15 cellular contexts compared by ENCODE assay signal in the genomic region with DNA sequence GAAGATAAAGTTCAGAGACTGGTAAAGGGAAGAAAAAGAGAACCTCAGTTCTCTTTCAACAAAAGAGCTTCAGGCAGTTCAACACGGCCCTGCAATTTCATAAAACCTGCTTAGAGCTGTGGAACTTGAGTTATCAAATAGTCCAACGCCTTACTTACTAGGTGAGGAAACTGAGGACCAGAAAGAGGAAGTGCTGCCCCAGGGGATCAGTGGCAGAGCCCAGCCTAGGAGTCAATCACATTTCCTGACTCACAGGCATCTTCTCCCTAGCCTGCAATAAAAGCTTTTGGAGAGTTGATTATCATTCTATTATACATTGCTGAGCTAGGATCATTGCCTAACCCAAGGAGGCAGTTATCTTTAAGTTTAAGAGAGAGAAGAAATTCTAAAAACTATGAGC.
DNase-seq lines count a peak whose midpoint lies in the region; ATAC-seq, FAIRE-seq and TF ChIP-seq lines count a peak whose summit lies in the region.
"Had no signal": no experiment of that assay in that cellular context is flagged by ENCODE, and none has a peak within 500 bp of the region (broad histone marks: within the 10 kb centered on the region; RNA-seq: fewer than 3 reads in every experiment).

No MANE protein-coding gene starts in this region.

- no peak for FAIRE-seq in K562 (lab: Jason Lieb, UNC)
- FAIRE-seq: G401.6, H1 had no signal

- H3K27me3 ChIP-seq in OCI-LY3 (ENCODE audit: low read depth, low read length) (peaks cover 17% of the 10 kb centered on the region), K562 (ENCODE audit: control insufficient read depth in 2 of 2, insufficient read depth in 2 of 2, low read length in 2 of 2) (peaks cover 0 to 3% of the 10 kb centered on the region in 2 experiments; a peak in 1 of 5 replicates)

- H3K4me2 ChIP-seq in OCI-LY3 (ENCODE audit: low read length), result peak overlapping the region; percentile 27
- no peak overlapping the region for H3K4me2 ChIP-seq in K562 (ENCODE audit: insufficient read depth, low read length)

- no peak for DNase-seq in activated T-cell treated with anti-CD3 and anti-CD28 coated beads, Interleukin-2, amount 50 U/mL, for 72 hours
- DNase-seq in activated T-cell treated with anti-CD3 and anti-CD28 coated beads for 4 hours (no peak), K562 (ENCODE audit: extremely low read depth in 1 of 4, low spot score in 3 of 4) (no peak), SW480 (ENCODE audit: low spot score) (no peak), HEK293T (ENCODE audit: extremely low spot score) (no peak)
- no peak for DNase-seq in stimulated activated effector memory CD8-positive, alpha-beta T cell treated with anti-CD3 and anti-CD28 coated beads, Interleukin-12 subunit alpha, Interleukin-12 subunit beta, amount 100 ng/mL, for 72 hours (ENCODE audit: low spot score in 2 of 2)
- DNase-seq: Caco-2; CD4-positive, alpha-beta T cell; H9 had no signal

- H3K4me3 Mint-ChIP-seq in activated T-cell treated with anti-CD3 and anti-CD28 coated beads, Interleukin-2, amount 50 U/mL, for 72 hours, result no peak overlapping the region
- H3K4me3 Mint-ChIP-seq in stimulated activated effector memory CD8-positive, alpha-beta T cell treated with anti-CD3 and anti-CD28 coated beads, Interleukin-12 subunit alpha, Interleukin-12 subunit beta, amount 100 ng/mL, for 72 hours, result no peak overlapping the region
- H3K4me3 Mint-ChIP-seq: B cell; CD4-positive, alpha-beta T cell; H9 had no signal

- no peaks in the 10 kb centered on the region for H3K9me3 ChIP-seq in OCI-LY3 (ENCODE audit: insufficient read depth, low read length)
- H3K9me3 ChIP-seq in K562 (replicated peaks; ENCODE audit: control insufficient read depth, insufficient read depth, low read depth, low read length), result no peaks in the 10 kb centered on the region
- H3K9me3 ChIP-seq: Caco-2 had no signal

- TF ChIP-seq POLR2A in K562 (conservative IDR thresholded peaks at IDR 0.05), result no peak

- BruUV-seq in K562 (replicated peaks; lab: Mats Ljungman, UMichigan), result no TSS peak

- H3K79me2 ChIP-seq in OCI-LY3 (ENCODE audit: low read length) (no peaks in the 10 kb centered on the region), K562 (ENCODE audit: control insufficient read depth, insufficient read depth, low read length) (no peaks in the 10 kb centered on the region)

- no peaks in the 10 kb centered on the region for H3K4me1 Mint-ChIP-seq in activated T-cell treated with anti-CD3 and anti-CD28 coated beads, Interleukin-2, amount 50 U/mL, for 72 hours (ENCODE audit: low read depth)
- H3K4me1 Mint-ChIP-seq in stimulated activated effector memory CD8-positive, alpha-beta T cell treated with anti-CD3 and anti-CD28 coated beads, Interleukin-12 subunit alpha, Interleukin-12 subunit beta, amount 100 ng/mL, for 72 hours, result no peaks in the 10 kb centered on the region

- H3K4me3 ChIP-seq in OCI-LY3 (ENCODE audit: low read length) (no peak overlapping the region), K562 (no peak overlapping the region)

- H3K9ac ChIP-seq in OCI-LY3 (ENCODE audit: low read length) (no peak overlapping the region), K562 (ENCODE audit: insufficient read depth in 1 of 2, low read depth in 2 of 2, low read length in 2 of 2) (no peak overlapping the region)

- no peaks in the 10 kb centered on the region for H3K36me3 Mint-ChIP-seq in activated T-cell treated with anti-CD3 and anti-CD28 coated beads, Interleukin-2, amount 50 U/mL, for 72 hours (ENCODE audit: insufficient read depth in 2 of 2)
- no peaks in the 10 kb centered on the region for H3K36me3 Mint-ChIP-seq in stimulated activated effector memory CD8-positive, alpha-beta T cell treated with anti-CD3 and anti-CD28 coated beads, Interleukin-12 subunit alpha, Interleukin-12 subunit beta, amount 100 ng/mL, for 72 hours

- CTCF ChIA-PET in K562 (lab: Yijun Ruan, JAX; ENCODE audit: low intra/inter-chr PET ratio) (no interaction called here), HEK293T (lab: Yijun Ruan, JAX) (no interaction called here)

- H2AFZ ChIP-seq in OCI-LY3 (ENCODE audit: low read depth, low read length), result no peak overlapping the region
- no peak overlapping the region for H2AFZ ChIP-seq in K562 (ENCODE audit: low read depth, low read length)

- no peaks in the 10 kb centered on the region for H3K9me3 Mint-ChIP-seq in activated T-cell treated with anti-CD3 and anti-CD28 coated beads, Interleukin-2, amount 50 U/mL, for 72 hours
- no peaks in the 10 kb centered on the region for H3K9me3 Mint-ChIP-seq in stimulated activated effector memory CD8-positive, alpha-beta T cell treated with anti-CD3 and anti-CD28 coated beads, Interleukin-12 subunit alpha, Interleukin-12 subunit beta, amount 100 ng/mL, for 72 hours
- H3K9me3 Mint-ChIP-seq: CD4-positive, alpha-beta T cell; H9 had no signal

- H3K4me1 ChIP-seq in OCI-LY3 (ENCODE audit: low read length), result peaks cover 45% of the 10 kb centered on the region
- H3K4me1 ChIP-seq in K562 (replicated peaks in 1 of 2; ENCODE audit: control insufficient read depth in 2 of 2, insufficient read depth in 2 of 2, low read length in 2 of 2), result peaks cover 0 to 3% of the 10 kb centered on the region in 2 experiments; a peak in 2 of 5 replicates
- H3K4me1 ChIP-seq: Caco-2 had no signal

- no peaks in the 10 kb centered on the region for H3K9me1 ChIP-seq in K562 (ENCODE audit: control insufficient read depth, insufficient read depth, low read length)

- no peaks in the 10 kb centered on the region for H3K27me3 Mint-ChIP-seq in activated T-cell treated with anti-CD3 and anti-CD28 coated beads, Interleukin-2, amount 50 U/mL, for 72 hours (ENCODE audit: low read depth)

- intact Hi-C loops in K562 (cut with micrococcal nuclease), result no loop called here

- TF ChIP-seq CTCF in OCI-LY3 (IDR thresholded peaks at IDR 0.05; ENCODE audit: low read depth, low read length) (no peak), K562 (IDR thresholded peaks at IDR 0.05 in 2 of 3, conservative IDR thresholded peaks at IDR 0.05 in 1 of 3; ENCODE audit: insufficient read depth in 2 of 3, low read depth in 1 of 3, low read length in 3 of 3) (no peak)

- H3K36me3 ChIP-seq in OCI-LY3 (replicated peaks; ENCODE audit: low read depth, low read length) (no peaks in the 10 kb centered on the region), K562 (ENCODE audit: control insufficient read depth, insufficient read depth, low read length) (no peaks in the 10 kb centered on the region)

- no peak for ATAC-seq in activated T-cell treated with anti-CD3 and anti-CD28 coated beads, Interleukin-2, amount 50 U/mL, for 72 hours (replicated peaks in 1 of 2)
- ATAC-seq in K562 (no peak), GM21619 (IDR thresholded peaks at IDR 0.05; ENCODE audit: unreplicated experiment) (no peak)
- ATAC-seq in stimulated activated effector memory CD8-positive, alpha-beta T cell treated with anti-CD3 and anti-CD28 coated beads, Interleukin-12 subunit alpha, Interleukin-12 subunit beta, amount 100 ng/mL, for 72 hours, result no peak

- H4K20me1 ChIP-seq in OCI-LY3 (ENCODE audit: insufficient read depth, low read length) (no peaks in the 10 kb centered on the region), K562 (replicated peaks; ENCODE audit: control insufficient read depth, insufficient read depth, low read length) (no peaks in the 10 kb centered on the region)

- H3K27ac Mint-ChIP-seq in activated T-cell treated with anti-CD3 and anti-CD28 coated beads, Interleukin-2, amount 50 U/mL, for 72 hours, result peak overlapping the region; percentile 30
- peak overlapping the region; percentile 2 for H3K27ac Mint-ChIP-seq in stimulated activated effector memory CD8-positive, alpha-beta T cell treated with anti-CD3 and anti-CD28 coated beads, Interleukin-12 subunit alpha, Interleukin-12 subunit beta, amount 100 ng/mL, for 72 hours
- H3K27ac Mint-ChIP-seq: B cell; CD4-positive, alpha-beta T cell; H9 had no signal

- TF ChIP-seq RAD21 in K562 (CRISPR knock-in tag; conservative IDR thresholded peaks at IDR 0.05 in 1 of 2, IDR thresholded peaks at IDR 0.05 in 1 of 2), result no peak

- 0% methylated on average over 2 of the region's 2 CpGs for WGBS in K562 (ENCODE audit: insufficient coverage, low coverage, missing lambda C conversion rate)

- POLR2A ChIA-PET in K562 (lab: Yijun Ruan, JAX), result no interaction called here
- POLR2A ChIA-PET in HEK293T (lab: Yijun Ruan, JAX), result no interaction called here

- H3K27ac ChIP-seq in OCI-LY3 (ENCODE audit: low read length) (no peak overlapping the region), K562 (ENCODE audit: extremely low read depth, low read depth, low read length) (no peak overlapping the region)
- H3K27ac ChIP-seq: C4-2B had no signal

- in situ Hi-C loops in K562 (cut with MboI), result loop anchor here (25.0 kb wide), 1 partner anchor 1324 kb away; no protein-coding TSS in a partner anchor

- TF ChIP-seq EP300 in K562 (IDR thresholded peaks at IDR 0.05; ENCODE audit: low read length), result no peak

TF ChIP-seq in K562, 482 proteins besides CTCF, POLR2A, EP300 and RAD21 (continues in another document):
- TF ChIP-seq KDM4B (IDR thresholded peaks at IDR 0.05; ENCODE audit: borderline replicate concordance in 2 of 2, low read depth in 1 of 2), result no peak
- TF ChIP-seq, protein P1, sequence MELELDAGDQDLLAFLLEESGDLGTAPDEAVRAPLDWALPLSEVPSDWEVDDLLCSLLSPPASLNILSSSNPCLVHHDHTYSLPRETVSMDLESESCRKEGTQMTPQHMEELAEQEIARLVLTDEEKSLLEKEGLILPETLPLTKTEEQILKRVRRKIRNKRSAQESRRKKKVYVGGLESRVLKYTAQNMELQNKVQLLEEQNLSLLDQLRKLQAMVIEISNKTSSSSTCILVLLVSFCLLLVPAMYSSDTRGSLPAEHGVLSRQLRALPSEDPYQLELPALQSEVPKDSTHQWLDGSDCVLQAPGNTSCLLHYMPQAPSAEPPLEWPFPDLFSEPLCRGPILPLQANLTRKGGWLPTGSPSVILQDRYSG (tag; conservative IDR thresholded peaks at IDR 0.05; ENCODE audit: low read depth), result no peak
- TF ChIP-seq ZNF696 (CRISPR knock-in tag; conservative IDR thresholded peaks at IDR 0.05), result no peak
- no peak for TF ChIP-seq MYNN (IDR thresholded peaks at IDR 0.05)
- TF ChIP-seq MYNN (CRISPR knock-in tag; IDR thresholded peaks at IDR 0.05), result no peak

TF ChIP-seq in HEK293T, 16 proteins besides CTCF, POLR2A, EP300 and RAD21:
- TF ChIP-seq ZNF384 (IDR thresholded peaks at IDR 0.05), result no peak
